In the genomic region with DNA sequence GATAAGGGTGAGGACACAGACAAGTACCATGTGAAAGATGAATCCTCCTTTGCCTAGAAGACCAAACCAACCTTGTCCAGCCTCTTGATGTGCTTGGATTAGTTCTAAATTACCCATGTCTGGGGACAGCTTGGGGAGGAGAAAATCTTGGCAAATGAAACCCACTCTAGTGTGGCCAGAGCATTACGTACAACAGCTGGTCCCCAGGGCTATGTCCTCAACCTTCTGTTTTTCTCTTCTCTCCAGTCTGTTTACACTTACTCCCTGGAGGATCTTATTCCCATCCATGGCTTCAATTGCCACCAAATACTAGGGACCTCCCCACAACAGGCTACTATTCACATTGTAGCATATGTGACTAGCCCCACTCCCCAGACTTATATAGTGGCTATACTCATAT, we compare ENCODE assay signal across 16 cellular contexts.
A peak's percentile ranks its signal among the peaks of the same experiment; 100 is the strongest.
DNase-seq lines count a peak whose midpoint lies in the region; ATAC-seq and TF ChIP-seq lines count a peak whose summit lies in the region.
"Had no signal": no experiment of that assay in that cellular context is flagged by ENCODE, and none has a peak within 500 bp of the region (broad histone marks: within the 10 kb centered on the region; RNA-seq: fewer than 3 reads in every experiment).

No MANE protein-coding gene starts in this region.

- no peak overlapping the region for H3K4me3 Mint-ChIP-seq in CD4-positive, alpha-beta memory T cell
- H3K4me3 Mint-ChIP-seq in mesothelial cell of epicardium = no peak overlapping the region
- H3K4me3 Mint-ChIP-seq: CD14-positive monocyte; CD8-positive, alpha-beta T cell had no signal

- no peak overlapping the region for H3K4me3 ChIP-seq in right cardiac atrium (ENCODE audit: low read length)
- no peak overlapping the region for H3K4me3 ChIP-seq in CD4-positive, alpha-beta memory T cell (ENCODE audit: low read length in 2 of 2)
- H3K4me3 ChIP-seq: A549, BLaER1, HAP-1 had no signal

- CTCF ChIA-PET in CD4-positive, alpha-beta memory T cell (lab: Charles Lee; ENCODE audit: partially characterized antibody) = no interaction called here

- no peaks in the 10 kb centered on the region for H3K36me3 Mint-ChIP-seq in CD4-positive, alpha-beta memory T cell
- peaks cover 8% of the 10 kb centered on the region for H3K36me3 Mint-ChIP-seq in mesothelial cell of epicardium
- H3K36me3 Mint-ChIP-seq: CD8-positive, alpha-beta T cell had no signal

- POLR2A ChIA-PET in CD4-positive, alpha-beta memory T cell (lab: Charles Lee; ENCODE audit: partially characterized antibody) = no interaction called here

- no peaks in the 10 kb centered on the region for H3K4me1 Mint-ChIP-seq in CD4-positive, alpha-beta memory T cell
- H3K4me1 Mint-ChIP-seq in mesothelial cell of epicardium = no peaks in the 10 kb centered on the region
- H3K4me1 Mint-ChIP-seq: CD14-positive monocyte had no signal

- H3K9me3 ChIP-seq in right cardiac atrium (ENCODE audit: control insufficient read depth, low read length) = no peaks in the 10 kb centered on the region
- no peaks in the 10 kb centered on the region for H3K9me3 ChIP-seq in CD4-positive, alpha-beta memory T cell (ENCODE audit: control insufficient read depth in 1 of 2, low read length in 2 of 2)
- H3K9me3 ChIP-seq: A549, BLaER1, HAP-1 had no signal

- H3K27me3 ChIP-seq in right cardiac atrium (ENCODE audit: control insufficient read depth, insufficient read depth) = no peaks in the 10 kb centered on the region
- H3K27me3 ChIP-seq in CD4-positive, alpha-beta memory T cell (ENCODE audit: insufficient read depth, low read length) = no peaks in the 10 kb centered on the region
- H3K27me3 ChIP-seq: BLaER1 had no signal

- H3K36me3 ChIP-seq in CD4-positive, alpha-beta memory T cell (ENCODE audit: insufficient read depth, low read length) = no peaks in the 10 kb centered on the region
- H3K36me3 ChIP-seq: BLaER1, HAP-1 had no signal

- DNase-seq in DMS 273 (lab: John Stamatoyannopoulos, UW; ENCODE audit: unreplicated experiment) = peak; percentile 38
- no peak for DNase-seq in DMS 273 treated with DMSO at 0.1 percent for 48 hours (lab: John Stamatoyannopoulos, UW)
- DNase-seq in Right ventricle myocardium inferior (ENCODE audit: missing footprints) = no peak
- no peak for DNase-seq in right cardiac atrium
- DNase-seq in sciatic nerve (ENCODE audit: low spot score) = no peak
- no peak for DNase-seq in CD4-positive, alpha-beta memory T cell
- DNase-seq in mesothelial cell of epicardium (ENCODE audit: low spot score in 2 of 2, unreplicated experiment in 2 of 2) = no peak
- DNase-seq: Calu3; CD8-positive, alpha-beta T cell; KG1 had no signal

- H3K4me1 ChIP-seq in right cardiac atrium (ENCODE audit: control insufficient read depth, insufficient read depth, low read length) = no peaks in the 10 kb centered on the region
- no peaks in the 10 kb centered on the region for H3K4me1 ChIP-seq in CD4-positive, alpha-beta memory T cell (ENCODE audit: insufficient read depth, low read length)
- H3K4me1 ChIP-seq: A549, BLaER1, HAP-1 had no signal

- WGBS in right cardiac atrium = 69% methylated on average over 1 of the region's 1 CpG

- no peak overlapping the region for H3K27ac ChIP-seq in right cardiac atrium (ENCODE audit: low read length)
- H3K27ac ChIP-seq in CD4-positive, alpha-beta memory T cell (ENCODE audit: low read depth, low read length) = no peak overlapping the region
- H3K27ac ChIP-seq: 22Rv1, A549, BLaER1 had no signal

- intact Hi-C loops in Right ventricle myocardium inferior (cut with DNase I) = no loop called here
- intact Hi-C loops in right cardiac atrium (cut with DNase I) = no loop called here
- intact Hi-C loops in sciatic nerve (cut with DNase I) = no loop called here
- intact Hi-C loops in CD4-positive, alpha-beta memory T cell (cut with micrococcal nuclease) = no loop called here

- H3K27me3 Mint-ChIP-seq in CD4-positive, alpha-beta memory T cell = no peaks in the 10 kb centered on the region
- no peaks in the 10 kb centered on the region for H3K27me3 Mint-ChIP-seq in mesothelial cell of epicardium (ENCODE audit: low read depth)

- H3K27ac Mint-ChIP-seq in CD4-positive, alpha-beta memory T cell = no peak overlapping the region
- H3K27ac Mint-ChIP-seq in mesothelial cell of epicardium = no peak overlapping the region
- H3K27ac Mint-ChIP-seq: CD14-positive monocyte; CD8-positive, alpha-beta T cell had no signal

- ATAC-seq in Right ventricle myocardium inferior (peak; percentile 67), right cardiac atrium (no peak), sciatic nerve (peak; percentile 51)
- ATAC-seq: A549; CD8-positive, alpha-beta T cell; HepG2 had no signal

- TF ChIP-seq CTCF in mesothelial cell of epicardium (IDR thresholded peaks at IDR 0.05; ENCODE audit: unreplicated experiment) = no peak

- H3K9me3 Mint-ChIP-seq in CD4-positive, alpha-beta memory T cell = peaks cover 0 to 2% (median 0%) of the 10 kb centered on the region in 8 donors
- H3K9me3 Mint-ChIP-seq in mesothelial cell of epicardium = peaks cover 25% of the 10 kb centered on the region
- H3K9me3 Mint-ChIP-seq: CD8-positive, alpha-beta T cell had no signal

Comparison
In these comparisons a context has a peak if more than half of its experiments do, and no peak if none do; other contexts are left out.
1. ATAC-seq: peak in Right ventricle myocardium inferior (single experiment) and sciatic nerve (single experiment); none in right cardiac atrium (0 of 2).